ENCODE assay signal across 27 cellular contexts in the genomic region with DNA sequence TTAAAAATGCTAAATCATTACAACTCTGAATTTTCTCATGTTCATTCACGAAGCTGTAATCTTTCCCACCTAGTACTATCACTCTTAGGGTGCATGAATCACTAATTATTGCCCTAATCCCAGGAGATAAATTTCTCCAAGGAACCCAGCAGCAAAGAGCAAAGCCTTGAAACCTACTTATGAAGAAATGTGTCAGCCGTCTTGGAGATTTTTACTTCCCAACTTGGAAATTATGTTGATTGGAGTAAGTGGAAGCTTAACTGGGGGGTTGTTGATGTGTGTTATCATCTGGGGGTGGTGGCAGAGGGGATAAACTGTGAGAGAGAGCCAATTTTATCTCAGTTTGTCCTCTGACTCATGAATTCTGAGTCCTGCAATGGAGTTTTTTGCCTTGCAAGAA.
"Had no signal": no experiment of that assay in that cellular context is flagged by ENCODE, and none has a peak within 500 bp of the region (broad histone marks: within the 10 kb centered on the region; RNA-seq: fewer than 3 reads in every experiment).

No MANE protein-coding gene starts in this region.

- H3K4me1 ChIP-seq: pancreas, psoas muscle, suprapubic skin, tibial nerve had no signal

- H3K4me3 ChIP-seq: cardiac muscle cell, pancreas, psoas muscle, suprapubic skin, tibial nerve had no signal

- ATAC-seq: activated T-helper 17 cell treated with anti-CD3 and anti-CD28 coated beads, Interleukin-2, amount 50 U/mL, for 72 hours; left ventricle myocardium superior; natural killer cell treated with Interleukin-12 subunit alpha and Interleukin-12 subunit beta and Interleukin-15 and Interleukin-18, amount 100 ng/mL, for 72 hours; pancreas; psoas muscle; right cardiac atrium; stimulated activated effector memory CD8-positive, alpha-beta T cell treated with anti-CD3 and anti-CD28 coated beads, Interleukin-12 subunit alpha, Interleukin-12 subunit beta, amount 100 ng/mL, for 72 hours; stimulated activated naive CD8-positive, alpha-beta T cell treated with anti-CD3 and anti-CD28 coated beads, Interleukin-15, amount 100 ng/mL, for 72 hours had no signal

- H3K36me3 ChIP-seq: cardiac muscle cell, pancreas, suprapubic skin, tibial nerve, WERI-Rb-1 had no signal

- H3K27me3 ChIP-seq: cardiac muscle cell, pancreas, suprapubic skin, tibial nerve had no signal

- H3K27ac ChIP-seq: cardiac muscle cell, epithelial cell of prostate, pancreas, psoas muscle, suprapubic skin, WERI-Rb-1 had no signal

- H3K9me3 ChIP-seq: pancreas, psoas muscle, suprapubic skin, tibial nerve had no signal

- DNase-seq: activated CD4-positive, alpha-beta T cell treated with anti-CD3 and anti-CD28 coated beads for 1 hour; activated CD4-positive, alpha-beta T cell treated with anti-CD3 and anti-CD28 coated beads, Interleukin-2, amount 50 U/mL, for 1 hour; activated CD8-positive, alpha-beta memory T cell treated with anti-CD3 and anti-CD28 coated beads for 24 hours; activated CD8-positive, alpha-beta memory T cell treated with anti-CD3 and anti-CD28 coated beads, Interleukin-2, amount 50 U/mL, for 4 hours; activated naive CD4-positive, alpha-beta T cell treated with Interleukin-2 at 50 U/mL for 16 hours; activated naive CD8-positive, alpha-beta T cell treated with anti-CD3 and anti-CD28 coated beads for 36 hours; activated T-cell treated with anti-CD3 and anti-CD28 coated beads, Interleukin-2, amount 50 U/mL, for 24 hours; amygdala; cortex of kidney; glutamatergic neuron; hypothalamus; left ventricle myocardium superior; mammary epithelial cell; pancreas; psoas muscle; right cardiac atrium; stimulated activated CD4-positive, alpha-beta T cell treated with anti-CD3 and anti-CD28 coated beads, Interleukin-2, amount 100 ng/mL, for 24 hours; stimulated activated naive CD8-positive, alpha-beta T cell treated with anti-CD3 and anti-CD28 coated beads, Interleukin-15, amount 100 ng/mL, for 72 hours; T-helper 2 cell; WERI-Rb-1 had no signal
